Comparison of ENCODE assay signal across 11 cellular contexts in the genomic region with DNA sequence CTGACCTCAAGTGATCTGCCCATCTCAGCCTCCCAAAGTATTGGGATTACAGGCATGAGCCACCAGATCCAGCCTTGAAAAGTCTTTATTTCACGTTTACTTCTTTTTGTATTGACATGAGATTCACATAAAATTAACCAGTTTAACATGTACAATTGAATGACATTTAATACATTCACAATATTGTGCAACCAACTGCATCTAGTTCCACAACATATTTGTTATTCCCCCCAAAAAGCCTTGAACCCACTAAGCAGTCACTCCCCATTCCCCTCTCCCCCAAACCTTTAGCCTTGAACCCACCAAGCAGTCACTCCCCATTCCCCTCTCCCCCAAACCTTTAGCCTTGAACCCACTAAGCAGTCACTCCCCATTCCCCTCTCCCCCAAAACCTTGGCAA.
"Had no signal": no experiment of that assay in that cellular context is flagged by ENCODE, and none has a peak within 500 bp of the region (broad histone marks: within the 10 kb centered on the region; RNA-seq: fewer than 3 reads in every experiment).

No MANE protein-coding gene starts in this region.

- H3K9ac ChIP-seq: GM23248 had no signal

- H3K4me1 ChIP-seq: HAP-1 had no signal

- DNase-seq: GM23248, GOT3, H7, H9, HCEC 1CT, HFFc6 had no signal

- H3K4me3 Mint-ChIP-seq: GM23338, H9, HFFc6 had no signal

- H3K27ac ChIP-seq: GM23248 had no signal

- FAIRE-seq: H1, H54 had no signal

- H3K27ac Mint-ChIP-seq: GM23338, H9, HFFc6 had no signal

- H3K4me1 Mint-ChIP-seq: GM23338, H9 had no signal

- H3K4me3 ChIP-seq: GM23248, GM23338, HAP-1 had no signal

- H2AFZ ChIP-seq: GM23248, GM23338 had no signal

- H3K36me3 ChIP-seq: HAP-1 had no signal

- H3K4me2 ChIP-seq: GM23338 had no signal

- ATAC-seq: GM23338, HCT116 had no signal
